14 cellular contexts compared by ENCODE assay signal in the genomic region with DNA sequence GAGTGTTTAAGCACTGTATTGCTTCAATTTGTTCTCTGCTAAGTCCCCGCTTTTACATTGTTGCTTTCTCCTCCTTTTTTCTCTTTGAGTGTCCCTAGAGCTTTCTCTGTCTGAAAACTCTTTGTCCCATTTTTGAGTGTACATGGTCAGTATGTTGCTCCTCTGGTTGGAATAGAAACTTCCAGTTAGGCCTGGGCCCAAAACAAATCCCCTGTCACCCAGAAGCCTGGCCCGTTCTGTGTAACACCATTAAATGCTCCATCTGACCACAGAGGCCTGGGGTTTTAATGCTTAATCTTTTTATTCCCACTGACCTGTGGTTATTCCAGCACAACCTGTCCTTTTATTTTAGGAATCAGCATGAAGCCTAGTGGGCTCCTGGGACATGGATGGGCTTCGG. TPM values are rescaled to one million over a fixed set of nuclear protein-coding genes. Genes with fewer than 3 reads are reported as not detected.
"Had no signal": no experiment of that assay in that cellular context is flagged by ENCODE, and none has a peak within 500 bp of the region (broad histone marks: within the 10 kb centered on the region; RNA-seq: fewer than 3 reads in every experiment).

No MANE protein-coding gene starts in this region.

- H3K9me3 ChIP-seq: pancreas, SJCRH30, tibial artery had no signal

- H3K36me3 ChIP-seq: cardiac muscle cell, pancreas, tibial artery had no signal

- H3K4me1 Mint-ChIP-seq: activated naive CD8-positive, alpha-beta T cell treated with anti-CD3 and anti-CD28 coated beads, Interleukin-2, amount 50 U/mL, for 24 hours had no signal

- H3K27ac ChIP-seq: cardiac muscle cell, coronary artery, pancreas, tibial artery had no signal

- H3K4me1 ChIP-seq: pancreas, tibial artery had no signal

- H3K9me3 Mint-ChIP-seq: activated naive CD8-positive, alpha-beta T cell treated with anti-CD3 and anti-CD28 coated beads, Interleukin-2, amount 50 U/mL, for 24 hours had no signal

- FAIRE-seq: pancreas had no signal

- H3K4me3 ChIP-seq: cardiac muscle cell, coronary artery, pancreas, SJCRH30, tibial artery had no signal

- ATAC-seq: activated naive CD8-positive, alpha-beta T cell treated with anti-CD3 and anti-CD28 coated beads, Interleukin-2, amount 50 U/mL, for 24 hours; naive thymus-derived CD4-positive, alpha-beta T cell; pancreas; T-helper 17 cell had no signal

- H3K36me3 Mint-ChIP-seq: naive thymus-derived CD4-positive, alpha-beta T cell had no signal

- H3K27ac Mint-ChIP-seq: activated naive CD8-positive, alpha-beta T cell treated with anti-CD3 and anti-CD28 coated beads, Interleukin-2, amount 50 U/mL, for 24 hours; naive thymus-derived CD4-positive, alpha-beta T cell; T-helper 17 cell had no signal

- H3K4me3 Mint-ChIP-seq: activated naive CD8-positive, alpha-beta T cell treated with anti-CD3 and anti-CD28 coated beads, Interleukin-2, amount 50 U/mL, for 24 hours; naive thymus-derived CD4-positive, alpha-beta T cell; T-helper 17 cell had no signal

- DNase-seq: activated CD4-positive, alpha-beta T cell treated with anti-CD3 and anti-CD28 coated beads, Interleukin-2, amount 50 U/mL, for 1 hour; activated naive CD4-positive, alpha-beta T cell treated with Interleukin-2 at 50 U/mL for 16 hours; activated naive CD8-positive, alpha-beta T cell treated with anti-CD3 and anti-CD28 coated beads, Interleukin-2, amount 50 U/mL, for 24 hours; activated T-cell treated with anti-CD3 and anti-CD28 coated beads for 4 hours; effector CD8-positive, alpha-beta T cell; naive thymus-derived CD4-positive, alpha-beta T cell; pancreas; stimulated activated CD4-positive, alpha-beta T cell treated with anti-CD3 and anti-CD28 coated beads, Interleukin-12 subunit alpha, Interleukin-12 subunit beta, amount 100 ng/mL, for 4 hours; stimulated activated CD4-positive, alpha-beta T cell treated with anti-CD3 and anti-CD28 coated beads, Interleukin-2, amount 100 ng/mL, for 24 hours; T-helper 17 cell; tibial artery had no signal

- H3K27me3 ChIP-seq: cardiac muscle cell, pancreas, SJCRH30, tibial artery had no signal

RNA-seq across cellular contexts. Expression of gene NFASC, which starts 28.3 kb away (rescaled TPM):
- polyA plus RNA-seq: cardiac muscle cell; naive thymus-derived CD4-positive, alpha-beta T cell had no signal
